ENCODE assay signal across 13 cellular contexts in genomic region chr4:77193046-77193445, GRCh38. TPM values are rescaled to one million over a fixed set of nuclear protein-coding genes. Genes with fewer than 3 reads are reported as not detected.
DNase-seq lines count a peak whose midpoint lies in the region; ATAC-seq and TF ChIP-seq lines count a peak whose summit lies in the region.
"Had no signal": no experiment of that assay in that cellular context is flagged by ENCODE, and none has a peak within 500 bp of the region (broad histone marks: within the 10 kb centered on the region; RNA-seq: fewer than 3 reads in every experiment).

No MANE protein-coding gene starts in this region.

- no peaks in the 10 kb centered on the region for H3K9me3 Mint-ChIP-seq in CD14-positive monocyte
- H3K9me3 Mint-ChIP-seq in activated T-helper 1 cell treated with anti-CD3 and anti-CD28 coated beads, Interleukin-12 subunit alpha, Interleukin-12 subunit beta, Interleukin-2, Interleukin-4 antibody, amounts not matched to agents 30 ng/mL and 10 ng/mL and 1 ng/mL, durations not matched to agents 14 hours and 24 hours and 36 hours, result no peaks in the 10 kb centered on the region

- no peak for DNase-seq in CD14-positive monocyte (ENCODE audit: low spot score)
- no peak for DNase-seq in GM06990 (ENCODE audit: extremely low read depth, insufficient read length)
- no peak for DNase-seq in activated T-helper 1 cell treated with anti-CD3 and anti-CD28 coated beads, Interleukin-12 subunit alpha, Interleukin-12 subunit beta, Interleukin-2, Interleukin-4 antibody, amounts not matched to agents 30 ng/mL and 10 ng/mL and 1 ng/mL, durations not matched to agents 14 hours and 24 hours and 36 hours (ENCODE audit: low spot score)
- no peak for DNase-seq in iPS-NIHi7 (ENCODE audit: extremely low spot score)
- DNase-seq in GM13976 (ENCODE audit: low spot score), result no peak
- no peak for DNase-seq in sigmoid colon
- DNase-seq in Right ventricle myocardium inferior (ENCODE audit: missing footprints), result no peak
- DNase-seq: NCI-H1417 treated with DMSO at 0.1 percent for 48 hours, NCI-H226, T1000 had no signal

- no peak for TF ChIP-seq CTCF in CD14-positive monocyte (IDR thresholded peaks at IDR 0.05)
- no peak for TF ChIP-seq CTCF in GM06990 (IDR thresholded peaks at IDR 0.05; ENCODE audit: insufficient read depth, low read length, poor library complexity, severe bottlenecking)
- no peak for TF ChIP-seq CTCF in GM13976 (IDR thresholded peaks at IDR 0.05; ENCODE audit: borderline replicate concordance, control extremely low read depth, extremely low read depth, insufficient read depth, missing control alignments)
- TF ChIP-seq CTCF in sigmoid colon (IDR thresholded peaks at IDR 0.05), result no peak

- H3K4me1 Mint-ChIP-seq in CD14-positive monocyte, result peaks cover 31% of the 10 kb centered on the region
- peaks cover 20% of the 10 kb centered on the region for H3K4me1 Mint-ChIP-seq in activated T-helper 1 cell treated with anti-CD3 and anti-CD28 coated beads, Interleukin-12 subunit alpha, Interleukin-12 subunit beta, Interleukin-2, Interleukin-4 antibody, amounts not matched to agents 30 ng/mL and 10 ng/mL and 1 ng/mL, durations not matched to agents 14 hours and 24 hours and 36 hours (ENCODE audit: low read depth)

- H3K36me3 Mint-ChIP-seq in CD14-positive monocyte, result no peaks in the 10 kb centered on the region
- no peaks in the 10 kb centered on the region for H3K36me3 Mint-ChIP-seq in activated T-helper 1 cell treated with anti-CD3 and anti-CD28 coated beads, Interleukin-12 subunit alpha, Interleukin-12 subunit beta, Interleukin-2, Interleukin-4 antibody, amounts not matched to agents 30 ng/mL and 10 ng/mL and 1 ng/mL, durations not matched to agents 14 hours and 24 hours and 36 hours (ENCODE audit: low read depth)

- ATAC-seq in Right ventricle myocardium inferior, result no peak

- H3K27ac Mint-ChIP-seq in CD14-positive monocyte, result peak overlapping the region in 5 of 7 donors; percentile 94 to 99 (median 98)
- peak overlapping the region; percentile 79 for H3K27ac Mint-ChIP-seq in activated T-helper 1 cell treated with anti-CD3 and anti-CD28 coated beads, Interleukin-12 subunit alpha, Interleukin-12 subunit beta, Interleukin-2, Interleukin-4 antibody, amounts not matched to agents 30 ng/mL and 10 ng/mL and 1 ng/mL, durations not matched to agents 14 hours and 24 hours and 36 hours

- in situ Hi-C loops in GM13976 (cut with MboI; ENCODE audit: low sequenced_read_pairs, unreplicated experiment), result no loop called here

- H3K4me1 ChIP-seq in mononuclear cell (ENCODE audit: insufficient read depth, low read length), result peaks cover 37% of the 10 kb centered on the region
- H3K4me1 ChIP-seq in sigmoid colon, result no peaks in the 10 kb centered on the region
- H3K4me1 ChIP-seq: uterus had no signal

- peak overlapping the region; percentile 99 for H3K4me3 Mint-ChIP-seq in CD14-positive monocyte
- peak overlapping the region; percentile 83 for H3K4me3 Mint-ChIP-seq in activated T-helper 1 cell treated with anti-CD3 and anti-CD28 coated beads, Interleukin-12 subunit alpha, Interleukin-12 subunit beta, Interleukin-2, Interleukin-4 antibody, amounts not matched to agents 30 ng/mL and 10 ng/mL and 1 ng/mL, durations not matched to agents 14 hours and 24 hours and 36 hours

- no peaks in the 10 kb centered on the region for H3K27me3 ChIP-seq in GM06990 (replicated peaks; ENCODE audit: control insufficient read depth, insufficient read depth, low read length)
- no peaks in the 10 kb centered on the region for H3K27me3 ChIP-seq in mononuclear cell (ENCODE audit: insufficient read depth, low read length)
- H3K27me3 ChIP-seq in sigmoid colon, result no peaks in the 10 kb centered on the region
- H3K27me3 ChIP-seq: uterus had no signal

- TF ChIP-seq EP300 in sigmoid colon (IDR thresholded peaks at IDR 0.05), result no peak

- no peak for TF ChIP-seq POLR2A in sigmoid colon (IDR thresholded peaks at IDR 0.05)

- peaks cover 0 to 3% (median under 1%) of the 10 kb centered on the region in 3 donors for H3K27me3 Mint-ChIP-seq in CD14-positive monocyte (ENCODE audit: low read depth in 3 of 3)
- H3K27me3 Mint-ChIP-seq in activated T-helper 1 cell treated with anti-CD3 and anti-CD28 coated beads, Interleukin-12 subunit alpha, Interleukin-12 subunit beta, Interleukin-2, Interleukin-4 antibody, amounts not matched to agents 30 ng/mL and 10 ng/mL and 1 ng/mL, durations not matched to agents 14 hours and 24 hours and 36 hours (ENCODE audit: insufficient read depth), result peaks cover 6% of the 10 kb centered on the region

- intact Hi-C loops in CD14-positive monocyte (cut with micrococcal nuclease), result loop anchor here (5.0 kb wide), 2 partner anchors 36 to 116 kb away; partner anchors contain the start of genes CCNG2 (in 1 of the 2) and CCNI (in 1 of the 2)
- intact Hi-C loops in activated T-helper 1 cell treated with anti-CD3 and anti-CD28 coated beads, Interleukin-12 subunit alpha, Interleukin-12 subunit beta, Interleukin-2, Interleukin-4 antibody, amounts not matched to agents 30 ng/mL and 10 ng/mL and 1 ng/mL, durations not matched to agents 14 hours and 24 hours and 36 hours (cut with micrococcal nuclease), result loop anchor here (1.0 kb wide), 1 partner anchor 36 kb away; the partner anchor contains the start of gene CCNG2
- intact Hi-C loops in sigmoid colon (cut with DNase I), result no loop called here
- intact Hi-C loops in Right ventricle myocardium inferior (cut with DNase I), result no loop called here

- H3K9me3 ChIP-seq in mononuclear cell (ENCODE audit: low read depth, low read length) (no peaks in the 10 kb centered on the region), sigmoid colon (no peaks in the 10 kb centered on the region)
- H3K9me3 ChIP-seq: uterus had no signal

- no peaks in the 10 kb centered on the region for H3K36me3 ChIP-seq in GM06990 (ENCODE audit: control insufficient read depth, insufficient read depth, low read length)
- H3K36me3 ChIP-seq in sigmoid colon, result no peaks in the 10 kb centered on the region
- H3K36me3 ChIP-seq: uterus had no signal

- peak overlapping the region; percentile 43; the same call in 1 of the 2 replicates for H3K4me3 ChIP-seq in GM06990 (replicated peaks; ENCODE audit: low read depth, low read length)
- H3K4me3 ChIP-seq in mononuclear cell (ENCODE audit: low read length), result peak overlapping the region; percentile 47
- H3K4me3 ChIP-seq in sigmoid colon, result no peak overlapping the region
- H3K4me3 ChIP-seq: uterus had no signal

- no peak overlapping the region for H3K27ac ChIP-seq in sigmoid colon
- H3K27ac ChIP-seq: KMS-11, uterus had no signal

- WGBS in sigmoid colon, 2 donors, result 89 to 90% methylated on average over 8 of the region's 8 CpGs

RNA-seq across cellular contexts. Expression of gene CCNG2, which starts 36.0 kb away (rescaled TPM):
- polyA plus RNA-seq in CD14-positive monocyte (10 to 100 TPM; 17.6 to 26.4 TPM), sigmoid colon (10 to 100 TPM; 27.6 to 72.1 (median 49.9) TPM)
- total RNA-seq in activated T-helper 1 cell treated with anti-CD3 and anti-CD28 coated beads, Interleukin-12 subunit alpha, Interleukin-12 subunit beta, Interleukin-2, Interleukin-4 antibody, amounts not matched to agents 30 ng/mL and 10 ng/mL and 1 ng/mL, durations not matched to agents 14 hours and 24 hours and 36 hours, result 7.8 and 8.3 TPM in 2 replicates
- total RNA-seq in mononuclear cell (48.9 TPM), sigmoid colon (10 to 100 TPM; 25.5 to 30.1 (median 25.7) TPM), Right ventricle myocardium inferior (8.5 TPM)

Comparison
In these comparisons a context has a peak if more than half of its experiments do, and no peak if none do; other contexts are left out.
1. H3K4me3 ChIP-seq: peak in GM06990 (single experiment) and mononuclear cell (single experiment); none in sigmoid colon (0 of 4).
2. intact Hi-C loops: an anchor here in CD14-positive monocyte (5.0 kb wide) and activated T-helper 1 cell treated with anti-CD3 and anti-CD28 coated beads, Interleukin-12 subunit alpha, Interleukin-12 subunit beta, Interleukin-2, Interleukin-4 antibody, amounts not matched to agents 30 ng/mL and 10 ng/mL and 1 ng/mL, durations not matched to agents 14 hours and 24 hours and 36 hours (1.0 kb wide); none called in sigmoid colon and Right ventricle myocardium inferior.